1 cellular context compared by ENCODE assay signal in the genomic region with DNA sequence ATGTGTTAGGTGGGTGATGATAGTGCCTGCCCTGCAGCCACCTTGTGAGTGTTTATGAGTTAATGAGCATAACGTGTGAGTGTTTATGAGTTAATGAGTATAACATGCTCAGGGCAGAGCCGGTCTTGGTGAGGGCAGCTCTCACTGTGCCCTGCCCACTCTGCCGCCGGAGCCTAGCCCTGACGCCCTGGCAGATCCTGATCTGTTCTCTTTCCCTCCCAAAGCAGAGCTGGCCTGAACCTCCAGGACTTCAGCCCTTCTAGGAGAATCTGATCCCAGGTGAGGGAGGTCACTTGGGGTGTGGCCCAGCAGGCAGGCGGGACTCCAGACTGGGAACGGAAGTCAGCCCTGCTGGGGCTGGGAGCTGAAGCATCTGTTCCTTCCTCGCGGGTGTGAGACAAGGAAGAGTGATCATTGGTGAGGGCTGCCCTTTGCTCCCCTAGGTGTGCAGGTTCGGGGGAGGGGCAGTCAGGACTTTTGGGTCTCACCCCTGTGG.
TF ChIP-seq lines count a peak whose summit lies in the region.

No MANE protein-coding gene starts in this region.

TF ChIP-seq in HCT116, 20 proteins besides CTCF, POLR2A, EP300 and RAD21:
- TF ChIP-seq, protein P1, sequence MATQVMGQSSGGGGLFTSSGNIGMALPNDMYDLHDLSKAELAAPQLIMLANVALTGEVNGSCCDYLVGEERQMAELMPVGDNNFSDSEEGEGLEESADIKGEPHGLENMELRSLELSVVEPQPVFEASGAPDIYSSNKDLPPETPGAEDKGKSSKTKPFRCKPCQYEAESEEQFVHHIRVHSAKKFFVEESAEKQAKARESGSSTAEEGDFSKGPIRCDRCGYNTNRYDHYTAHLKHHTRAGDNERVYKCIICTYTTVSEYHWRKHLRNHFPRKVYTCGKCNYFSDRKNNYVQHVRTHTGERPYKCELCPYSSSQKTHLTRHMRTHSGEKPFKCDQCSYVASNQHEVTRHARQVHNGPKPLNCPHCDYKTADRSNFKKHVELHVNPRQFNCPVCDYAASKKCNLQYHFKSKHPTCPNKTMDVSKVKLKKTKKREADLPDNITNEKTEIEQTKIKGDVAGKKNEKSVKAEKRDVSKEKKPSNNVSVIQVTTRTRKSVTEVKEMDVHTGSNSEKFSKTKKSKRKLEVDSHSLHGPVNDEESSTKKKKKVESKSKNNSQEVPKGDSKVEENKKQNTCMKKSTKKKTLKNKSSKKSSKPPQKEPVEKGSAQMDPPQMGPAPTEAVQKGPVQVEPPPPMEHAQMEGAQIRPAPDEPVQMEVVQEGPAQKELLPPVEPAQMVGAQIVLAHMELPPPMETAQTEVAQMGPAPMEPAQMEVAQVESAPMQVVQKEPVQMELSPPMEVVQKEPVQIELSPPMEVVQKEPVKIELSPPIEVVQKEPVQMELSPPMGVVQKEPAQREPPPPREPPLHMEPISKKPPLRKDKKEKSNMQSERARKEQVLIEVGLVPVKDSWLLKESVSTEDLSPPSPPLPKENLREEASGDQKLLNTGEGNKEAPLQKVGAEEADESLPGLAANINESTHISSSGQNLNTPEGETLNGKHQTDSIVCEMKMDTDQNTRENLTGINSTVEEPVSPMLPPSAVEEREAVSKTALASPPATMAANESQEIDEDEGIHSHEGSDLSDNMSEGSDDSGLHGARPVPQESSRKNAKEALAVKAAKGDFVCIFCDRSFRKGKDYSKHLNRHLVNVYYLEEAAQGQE (IDR thresholded peaks at IDR 0.05; ENCODE audit: low read depth): no peak
- no peak for TF ChIP-seq TCF7L2 (IDR thresholded peaks at IDR 0.05; ENCODE audit: borderline replicate concordance, extremely low read depth, insufficient read depth, insufficient read length)
